ENCODE assay signal across 8 cellular contexts in genomic region chr20:57594092-57594911, GRCh38. TPM values are rescaled to one million over a fixed set of nuclear protein-coding genes. Genes with fewer than 3 reads are reported as not detected.
A peak's percentile ranks its signal among the peaks of the same experiment; 100 is the strongest.
DNase-seq lines count a peak whose midpoint lies in the region; TF ChIP-seq lines count a peak whose summit lies in the region.

No MANE protein-coding gene starts in this region.

- no peak overlapping the region for H3K4me3 Mint-ChIP-seq in H9

- DNase-seq in H9: peak; percentile 62
- peak; percentile 70 to 87 for DNase-seq in SJCRH30
- peak; percentile 8 for DNase-seq in amniotic epithelial cell (ENCODE audit: low read depth)
- DNase-seq in iPS-NIHi7 (ENCODE audit: extremely low spot score): peak; percentile 83
- DNase-seq in stimulated activated CD8-positive, alpha-beta memory T cell treated with anti-CD3 and anti-CD28 coated beads, Interleukin-12 subunit alpha, Interleukin-12 subunit beta, amount 100 ng/mL, for 1 hour (ENCODE audit: low read depth): peak; percentile 23
- no peak for DNase-seq in putamen (ENCODE audit: low spot score)
- no peak for DNase-seq in H4 (ENCODE audit: low spot score)

- H3T11ph ChIP-seq in H9 (ENCODE audit: low read length): no peak overlapping the region

- H3K9me3 Mint-ChIP-seq in H9: no peaks in the 10 kb centered on the region

- H2AFZ ChIP-seq in H9 (ENCODE audit: low read length): no peak overlapping the region

- no peaks in the 10 kb centered on the region for H3K9me3 ChIP-seq in H9 (ENCODE audit: control insufficient read depth, low read depth, low read length)
- H3K9me3 ChIP-seq in SJCRH30 (replicated peaks): no peaks in the 10 kb centered on the region

- H3K23me2 ChIP-seq in H9 (ENCODE audit: insufficient read length, low read depth, low read length, poor library complexity, severe bottlenecking): no peaks in the 10 kb centered on the region

- no peak overlapping the region for H2BK20ac ChIP-seq in H9 (ENCODE audit: low read depth, low read length, poor library complexity, severe bottlenecking)

- H3K79me1 ChIP-seq in H9 (ENCODE audit: insufficient read depth, low read depth, low read length, poor library complexity, severe bottlenecking): no peaks in the 10 kb centered on the region

- no peak overlapping the region for H3K18ac ChIP-seq in H9 (ENCODE audit: insufficient read length, low read depth, low read length)

- H3K27me3 ChIP-seq in H9 (ENCODE audit: insufficient read depth, low read length) (no peaks in the 10 kb centered on the region), SJCRH30 (no peaks in the 10 kb centered on the region)

- H3K36me3 Mint-ChIP-seq in H9 (ENCODE audit: insufficient read depth in 1 of 3, low read depth in 3 of 3): no peaks in the 10 kb centered on the region

- H3K56ac ChIP-seq in H9 (ENCODE audit: insufficient read length, low read depth, low read length): no peak overlapping the region

- H3K36me3 ChIP-seq in SJCRH30: no peaks in the 10 kb centered on the region

- H3K27ac ChIP-seq in C4-2B (no peak overlapping the region), H9 (ENCODE audit: insufficient read length, low read depth, low read length) (no peak overlapping the region), SJCRH30 (no peak overlapping the region)

- no peak overlapping the region for H3K23ac ChIP-seq in H9 (ENCODE audit: insufficient read length, low read depth, low read length)

- TF ChIP-seq CTCF in C4-2B (conservative IDR thresholded peaks at IDR 0.05) (peak; percentile 92), H9 (conservative IDR thresholded peaks at IDR 0.05) (peak; percentile 85)

- H2BK15ac ChIP-seq in H9 (ENCODE audit: low read depth, low read length): no peak overlapping the region

- no peak overlapping the region for H4K5ac ChIP-seq in H9 (ENCODE audit: insufficient read length, low read depth, low read length)

- no peak overlapping the region for H3K9ac ChIP-seq in H9 (ENCODE audit: extremely low read depth, insufficient read length, low read length)

- no peak overlapping the region for H2BK5ac ChIP-seq in H9 (ENCODE audit: insufficient read length, low read length)

- no peak overlapping the region for H4K8ac ChIP-seq in H9 (replicated peaks; ENCODE audit: insufficient read length, low read depth, low read length)

- H3K14ac ChIP-seq in H9 (ENCODE audit: insufficient read depth, low read length): no peak overlapping the region; the same call in 1 of the 2 replicates

- H3K4me1 ChIP-seq in H9 (ENCODE audit: insufficient read depth, low read length): no peaks in the 10 kb centered on the region
- peaks cover 19% of the 10 kb centered on the region for H3K4me1 ChIP-seq in SJCRH30

- no peak overlapping the region for H3K4me2 ChIP-seq in H9 (ENCODE audit: insufficient read depth, insufficient read length, low read length)

- H3K4me1 Mint-ChIP-seq in H9: peaks cover 10 to 30% of the 10 kb centered on the region in 2 experiments

- H2BK120ac ChIP-seq in H9 (ENCODE audit: low read depth, low read length, poor library complexity, severe bottlenecking): no peak overlapping the region

- no peak overlapping the region for H4K91ac ChIP-seq in H9 (ENCODE audit: insufficient read length, low read depth, low read length)

- H3K4ac ChIP-seq in H9 (ENCODE audit: low read depth, low read length): no peak overlapping the region

- no peak overlapping the region for H3K4me3 ChIP-seq in SJCRH30

- WGBS in H9 (ENCODE audit: extremely low coverage, insufficient read length, low lambda C conversion rate): no CpG with 5 or more reads among the region's 26 CpGs

- H4K20me1 ChIP-seq in H9 (ENCODE audit: control insufficient read depth, insufficient read depth, insufficient read length): no peaks in the 10 kb centered on the region

- H2AK5ac ChIP-seq in H9 (ENCODE audit: insufficient read length, low read length): no peak overlapping the region

- peaks cover 6% of the 10 kb centered on the region for H3K27me3 Mint-ChIP-seq in H9 (ENCODE audit: low read depth)

- no peak overlapping the region for H3K27ac Mint-ChIP-seq in H9

- H3K79me2 ChIP-seq in H9 (ENCODE audit: insufficient read depth, low read length): no peaks in the 10 kb centered on the region

- H2BK12ac ChIP-seq in H9 (ENCODE audit: insufficient read length, low read depth, low read length): no peak overlapping the region

RNA-seq across cellular contexts. Expression of gene ZBP1, which starts 25.9 kb away (rescaled TPM):
- not detected in 2 replicates for total RNA-seq in H9 (2021)
- total RNA-seq in SJCRH30 (2014; rRNA removed; shearing (Covaris generic)): 0.02 TPM in 1 of 2 replicates, not detected in the other
- total RNA-seq in H4 (2014; rRNA removed; shearing (Covaris generic)): not detected in 2 replicates

RNA-seq across cellular contexts. Expression of gene PCK1, which starts 33.4 kb away (rescaled TPM):
- total RNA-seq in H9 (2021): not detected in 2 replicates
- 0.05 TPM in 1 of 2 replicates, not detected in the other for total RNA-seq in SJCRH30 (2014; rRNA removed; shearing (Covaris generic))
- total RNA-seq in H4 (2014; rRNA removed; shearing (Covaris generic)): 0.08 TPM in 1 of 2 replicates, not detected in the other

Comparison
In these comparisons a context has a peak if more than half of its experiments do, and no peak if none do; other contexts are left out.
1. DNase-seq: peak in H9 (single experiment), SJCRH30 (2 of 2), amniotic epithelial cell (single experiment), iPS-NIHi7 (single experiment) and stimulated activated CD8-positive, alpha-beta memory T cell treated with anti-CD3 and anti-CD28 coated beads, Interleukin-12 subunit alpha, Interleukin-12 subunit beta, amount 100 ng/mL, for 1 hour (single experiment); none in putamen (single experiment) and H4 (single experiment).